Comparison of ENCODE assay signal across 8 cellular contexts in the genomic region with DNA sequence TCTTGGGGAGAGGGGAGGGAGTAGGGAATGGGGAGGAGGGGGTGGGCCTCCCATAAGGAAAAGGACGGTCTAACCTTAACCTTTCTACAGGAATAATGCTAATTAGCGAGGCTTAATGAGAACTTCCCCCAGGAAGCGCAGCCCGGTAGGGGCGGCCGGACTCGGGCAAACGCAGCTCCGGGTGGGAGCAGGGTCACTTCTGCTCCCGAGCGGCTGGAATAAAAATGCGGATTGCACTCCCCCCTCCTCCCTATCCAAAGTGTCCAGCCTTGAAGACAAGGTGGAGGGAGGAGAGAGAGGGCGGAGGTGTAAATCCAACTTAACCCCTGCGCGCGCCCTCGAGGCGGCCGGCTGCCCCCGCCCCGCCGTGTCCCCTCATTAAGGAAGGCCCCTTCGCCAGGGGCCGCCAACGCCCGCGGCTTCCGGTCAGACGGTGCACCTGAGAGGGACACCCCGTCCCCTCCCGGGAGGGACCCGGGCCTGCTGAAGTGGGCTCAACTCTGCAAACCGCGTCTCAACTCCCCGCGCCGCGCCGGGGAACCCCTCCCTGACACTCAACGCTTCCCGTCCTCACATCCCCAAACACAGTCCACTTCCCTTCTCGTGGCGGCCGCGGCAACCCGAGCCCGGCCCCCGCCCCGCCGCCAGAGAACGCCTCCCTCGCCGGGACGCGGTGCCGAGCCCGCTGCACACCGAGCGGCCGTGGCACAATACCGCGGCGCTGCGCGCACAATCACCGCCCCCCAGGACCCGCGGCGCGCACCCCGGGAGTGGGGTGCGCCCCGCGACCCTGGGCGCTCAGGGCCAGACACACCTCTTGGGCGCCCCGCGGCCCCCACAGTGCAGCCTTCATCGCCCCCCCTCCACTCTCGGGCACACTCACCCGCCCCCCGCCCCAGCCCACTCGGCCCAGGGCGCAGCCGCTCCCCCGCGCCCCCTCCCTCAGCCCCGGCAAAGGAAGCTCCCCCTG.
A peak's percentile ranks its signal among the peaks of the same experiment; 100 is the strongest.
DNase-seq lines count a peak whose midpoint lies in the region; ATAC-seq and TF ChIP-seq lines count a peak whose summit lies in the region.

No MANE protein-coding gene starts in this region.

- H3K27me3 Mint-ChIP-seq in osteocyte (ENCODE audit: unreplicated experiment), result no peaks in the 10 kb centered on the region

- H3K27ac Mint-ChIP-seq in osteocyte (ENCODE audit: unreplicated experiment), result peak overlapping the region; percentile 66

- no peak for ATAC-seq in HG02798 (IDR thresholded peaks at IDR 0.05; ENCODE audit: poor library complexity, unreplicated experiment)

- peak overlapping the region; percentile 60 for H3K4me3 ChIP-seq in NB4 (ENCODE audit: low read depth, low read length)

- H3K9me3 Mint-ChIP-seq in osteocyte (ENCODE audit: unreplicated experiment), result no peaks in the 10 kb centered on the region

- TF ChIP-seq CTCF in NB4 (IDR thresholded peaks at IDR 0.05; ENCODE audit: low read depth, low read length) (no peak), osteocyte (IDR thresholded peaks at IDR 0.05) (no peak)

- H3K36me3 Mint-ChIP-seq in osteocyte (ENCODE audit: unreplicated experiment), result peaks cover 4% of the 10 kb centered on the region

- DNase-seq in EH (ENCODE audit: low read depth) (peak; percentile 50), NB4 (ENCODE audit: low read depth) (peak; percentile 77), germinal center (ENCODE audit: low spot score) (peak; percentile 45), osteocyte (ENCODE audit: extremely low spot score, unreplicated experiment) (no peak), epidermal melanocyte (ENCODE audit: insufficient read length, low spot score) (no peak), GM19240 (ENCODE audit: insufficient read length, low spot score) (no peak)
- DNase-seq in activated effector memory CD4-positive, alpha-beta T cell treated with Interleukin-2 at 50 U/mL for 16 hours, result peak; percentile 13

- peaks cover 42% of the 10 kb centered on the region for H3K4me1 Mint-ChIP-seq in osteocyte (ENCODE audit: unreplicated experiment)

- H3K4me3 Mint-ChIP-seq in osteocyte (ENCODE audit: unreplicated experiment), result peak overlapping the region; percentile 84

- no peak for TF ChIP-seq POLR2A in NB4 (IDR thresholded peaks at IDR 0.05; ENCODE audit: extremely low read depth, insufficient read length)

Comparison
In these comparisons a context has a peak if more than half of its experiments do, and no peak if none do; other contexts are left out.
1. DNase-seq: peak in EH (single experiment), NB4 (single experiment), activated effector memory CD4-positive, alpha-beta T cell treated with Interleukin-2 at 50 U/mL for 16 hours (single experiment) and germinal center (single experiment); none in osteocyte (single experiment), epidermal melanocyte (single experiment) and GM19240 (single experiment).